Comparison of ENCODE assay signal across 34 cellular contexts in genomic region chr7:140864732-140865131, GRCh38.
"Had no signal": no experiment of that assay in that cellular context is flagged by ENCODE, and none has a peak within 500 bp of the region (broad histone marks: within the 10 kb centered on the region; RNA-seq: fewer than 3 reads in every experiment).

No MANE protein-coding gene starts in this region.

- H3K4me3 ChIP-seq: MG63 had no signal

- H3K27me3 ChIP-seq: MG63 had no signal

- H3K9me3 ChIP-seq: MG63 had no signal

- DNase-seq: Karpas-422, Kasumi-1, MG63, MM.1S, MV-4-11, NCI-H1048, NCI-H1092, NCI-H1105, NCI-H1105 treated with DMSO at 0.1 percent for 48 hours, NCI-H1417, NCI-H1417 treated with DMSO at 0.1 percent for 48 hours, NCI-H1436, NCI-H1436 treated with DMSO at 0.1 percent for 48 hours, NCI-H146, NCI-H1694, NCI-H1694 treated with DMSO at 0.1 percent for 48 hours, NCI-H187, NCI-H187 treated with DMSO at 0.1 percent for 48 hours, NCI-H1930, NCI-H2029, NCI-H2029 treated with DMSO at 0.1 percent for 48 hours, NCI-H2081, NCI-H2081 treated with DMSO at 0.1 percent for 48 hours, NCI-H2107, NCI-H2171, NCI-H2171 treated with DMSO at 0.1 percent for 48 hours, NCI-H2227 treated with DMSO at 0.1 percent for 48 hours, NCI-H226, NCI-H345, NCI-H446, NCI-H446 treated with DMSO at 0.1 percent for 48 hours, NCI-H510A, NCI-H510A treated with DMSO at 0.1 percent for 48 hours, NCI-H524 had no signal

- H3K36me3 ChIP-seq: MG63 had no signal
